In genomic region chr5:150451594-150451993, GRCh38 we compare ENCODE assay signal across 25 cellular contexts.
"Had no signal": no experiment of that assay in that cellular context is flagged by ENCODE, and none has a peak within 500 bp of the region (broad histone marks: within the 10 kb centered on the region; RNA-seq: fewer than 3 reads in every experiment).

No MANE protein-coding gene starts in this region.

- H3K9me3 Mint-ChIP-seq: dendritic cell treated with granulocyte-macrophage colony-stimulating factor and Interleukin-4, amounts not matched to agents 40 ng/mL and 50 ng/mL, for 4 days; effector memory CD8-positive, alpha-beta T cell had no signal

- H3K4me3 ChIP-seq: colonic mucosa, esophagus squamous epithelium, gastrocnemius medialis, heart right ventricle, left lung, lower lobe of right lung, mucosa of descending colon had no signal

- ATAC-seq: effector memory CD8-positive, alpha-beta T cell; esophagus mucosa; gastrocnemius medialis; heart right ventricle; left cardiac atrium; left lung; left ventricle myocardium superior; lower lobe of right lung; mucosa of descending colon had no signal

- H3K4me3 Mint-ChIP-seq: dendritic cell treated with granulocyte-macrophage colony-stimulating factor and Interleukin-4, amounts not matched to agents 40 ng/mL and 50 ng/mL, for 4 days; effector memory CD8-positive, alpha-beta T cell; endodermal cell; mesothelial cell of epicardium; naive B cell had no signal

- H3K27ac ChIP-seq: colonic mucosa, epithelial cell of prostate, esophagus squamous epithelium, gastrocnemius medialis, heart right ventricle, left lung, lower lobe of right lung had no signal

- H3K27me3 Mint-ChIP-seq: dendritic cell treated with granulocyte-macrophage colony-stimulating factor and Interleukin-4, amounts not matched to agents 40 ng/mL and 50 ng/mL, for 4 days; effector memory CD8-positive, alpha-beta T cell; naive B cell had no signal

- DNase-seq: colonic mucosa; cortex of kidney; effector CD8-positive, alpha-beta T cell; effector memory CD8-positive, alpha-beta T cell; endodermal cell; erythroblast; esophagus squamous epithelium; foreskin fibroblast; foreskin melanocyte; gastrocnemius medialis; glutamatergic neuron; head of caudate nucleus; heart right ventricle; hippocampal formation; left cardiac atrium; left lung; left ventricle myocardium superior; lower lobe of right lung; mesenchymal stem cell; mucosa of descending colon; naive B cell had no signal

- H3K27me3 ChIP-seq: colonic mucosa, esophagus squamous epithelium, gastrocnemius medialis, heart right ventricle, left lung had no signal

- H3K27ac Mint-ChIP-seq: dendritic cell treated with granulocyte-macrophage colony-stimulating factor and Interleukin-4, amounts not matched to agents 40 ng/mL and 50 ng/mL, for 4 days; effector memory CD8-positive, alpha-beta T cell; endodermal cell; mesothelial cell of epicardium had no signal

- H3K9me3 ChIP-seq: colonic mucosa, esophagus squamous epithelium, gastrocnemius medialis, left lung, lower lobe of right lung, mucosa of descending colon had no signal
